Comparison of ENCODE assay signal across 11 cellular contexts in the genomic region with DNA sequence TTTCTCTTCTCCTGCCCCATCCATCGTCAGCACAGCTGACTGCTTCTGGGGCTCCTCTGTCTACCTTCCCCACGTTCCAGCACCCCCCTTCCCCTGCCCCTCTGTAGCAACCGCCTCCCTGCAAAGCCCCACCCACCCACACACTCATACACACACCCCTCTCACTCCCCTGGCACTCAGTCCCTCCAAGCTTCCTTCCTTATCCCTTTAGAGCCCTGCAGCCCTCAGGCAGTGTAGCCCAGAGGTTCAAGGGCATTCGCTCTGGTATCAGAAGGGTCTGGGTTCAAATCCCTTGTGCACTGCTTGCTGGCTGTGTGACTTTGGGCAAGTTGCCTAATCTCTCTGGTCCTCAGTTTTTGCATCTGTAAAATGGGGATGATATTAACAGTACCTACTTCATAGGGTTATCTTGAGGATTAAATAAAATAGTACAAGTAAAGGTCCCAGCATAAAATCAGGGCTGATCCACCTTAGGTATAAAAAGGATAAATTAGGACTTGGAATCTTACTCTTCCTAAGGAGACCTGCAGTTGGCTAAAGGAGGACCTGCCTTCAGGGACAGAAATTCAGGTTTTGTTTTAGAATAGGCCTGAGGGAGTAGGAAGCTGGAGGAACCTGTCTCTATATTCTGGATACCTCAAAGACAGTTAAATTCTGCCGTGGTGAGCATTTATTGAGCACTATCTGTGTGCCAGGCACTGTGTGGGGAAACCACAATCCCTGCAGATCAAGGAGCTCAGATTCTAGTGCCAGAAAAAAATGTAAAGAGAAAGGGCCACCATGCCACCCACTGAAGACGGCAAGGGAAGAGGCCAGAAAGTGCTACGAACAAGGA.
DNase-seq lines count a peak whose midpoint lies in the region; ATAC-seq and TF ChIP-seq lines count a peak whose summit lies in the region.
"Had no signal": no experiment of that assay in that cellular context is flagged by ENCODE, and none has a peak within 500 bp of the region (broad histone marks: within the 10 kb centered on the region; RNA-seq: fewer than 3 reads in every experiment).

No MANE protein-coding gene starts in this region.

- WGBS in psoas muscle, 3 donors, result 46 to 49% (median 47%) methylated on average over 7 of the region's 7 CpGs

- H3K4me1 ChIP-seq in adipocyte (ENCODE audit: control insufficient read depth, insufficient read depth, low read length), result peaks cover 37% of the 10 kb centered on the region
- no peaks in the 10 kb centered on the region for H3K4me1 ChIP-seq in psoas muscle

- no peaks in the 10 kb centered on the region for H3K9me3 ChIP-seq in adipocyte (ENCODE audit: control insufficient read depth, low read length)
- H3K9me3 ChIP-seq in psoas muscle, result no peaks in the 10 kb centered on the region

- H3K27ac ChIP-seq in psoas muscle, result no peak overlapping the region

- ATAC-seq in left ventricle myocardium superior (peak; percentile 63), psoas muscle (peak; percentile 40 to 46 (median 44)), GM21360 (IDR thresholded peaks at IDR 0.05; ENCODE audit: unreplicated experiment) (no peak)

- no peak for DNase-seq in AG10803 (ENCODE audit: low read depth)
- DNase-seq in adipocyte (ENCODE audit: low read depth), result no peak
- no peak for DNase-seq in left ventricle myocardium superior
- DNase-seq in psoas muscle, result no peak
- no peak for DNase-seq in retina
- DNase-seq in NCI-H2227 treated with DMSO at 0.1 percent for 48 hours (lab: John Stamatoyannopoulos, UW), result no peak
- no peak for DNase-seq in 8988T
- DNase-seq: activated CD4-positive, CD25-positive, alpha-beta regulatory T cell; activated gamma-delta T cell; AML-193 had no signal

- H3K27me3 ChIP-seq in adipocyte (replicated peaks; ENCODE audit: control insufficient read depth, insufficient read depth, low read length) (peaks cover 5% of the 10 kb centered on the region), psoas muscle (ENCODE audit: insufficient read depth in 3 of 3, low read length in 2 of 3) (peaks cover 0 to 8% (median 0%) of the 10 kb centered on the region in 3 donors)

- H3K36me3 ChIP-seq in adipocyte (ENCODE audit: control insufficient read depth, insufficient read depth, low read length, severe bottlenecking), result no peaks in the 10 kb centered on the region
- no peaks in the 10 kb centered on the region for H3K36me3 ChIP-seq in psoas muscle (ENCODE audit: insufficient read depth in 1 of 2, low read depth in 1 of 2)

- H3K9ac ChIP-seq in adipocyte (ENCODE audit: low read length), result peak overlapping the region; percentile 7

- intact Hi-C loops in left ventricle myocardium superior (cut with micrococcal nuclease) (no loop called here), psoas muscle (cut with DNase I) (no loop called here)

- TF ChIP-seq CTCF in AG10803 (conservative IDR thresholded peaks at IDR 0.05; ENCODE audit: low read length), result no peak
- TF ChIP-seq CTCF in psoas muscle (IDR thresholded peaks at IDR 0.05), result no peak

- peak overlapping the region; percentile 13 for H3K4me3 ChIP-seq in AG10803 (ENCODE audit: low read length)
- H3K4me3 ChIP-seq in adipocyte (ENCODE audit: low read length), result no peak overlapping the region
- no peak overlapping the region for H3K4me3 ChIP-seq in psoas muscle
